8 cellular contexts compared by ENCODE assay signal in the genomic region with DNA sequence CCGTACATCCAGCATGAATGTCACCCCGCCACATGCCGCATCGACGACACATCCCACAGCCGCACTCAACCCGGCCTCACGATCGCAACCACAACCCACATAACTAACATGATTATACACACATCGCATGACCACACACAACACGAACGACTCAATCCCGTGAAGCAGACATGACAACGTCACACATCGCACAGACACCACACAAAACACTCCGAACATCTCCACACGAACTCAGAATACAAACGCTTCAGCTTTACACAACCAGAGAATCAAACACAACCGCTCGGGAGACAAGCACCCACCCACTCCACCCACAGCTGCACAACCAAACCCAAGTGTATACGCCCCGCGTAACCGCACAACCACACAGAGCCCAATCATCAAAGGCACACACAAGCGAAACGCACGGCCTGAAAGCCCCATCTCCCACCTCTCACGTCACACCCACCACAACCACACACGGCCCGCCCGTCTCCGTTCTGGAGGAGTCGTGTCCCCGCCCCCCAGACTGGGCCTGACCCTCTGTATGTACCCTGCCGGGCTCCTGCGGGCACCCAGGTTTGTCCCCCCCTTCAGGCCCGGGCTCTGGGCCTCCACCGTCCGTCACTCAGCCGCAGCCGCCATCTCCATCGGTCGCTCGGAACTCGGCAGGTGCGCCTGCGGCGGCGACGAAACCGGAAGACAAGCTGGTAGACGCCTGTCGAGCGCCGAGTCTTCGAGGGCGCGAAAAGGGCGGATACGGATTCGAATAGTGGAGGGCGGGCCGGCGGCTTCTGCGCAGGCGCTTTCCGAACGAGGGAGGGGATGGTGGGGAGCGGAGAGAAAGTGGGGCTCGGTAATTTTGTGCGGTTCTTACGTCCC. TPM values are rescaled to one million over a fixed set of nuclear protein-coding genes. Genes with fewer than 3 reads are reported as not detected.
DNase-seq lines count a peak whose midpoint lies in the region; ATAC-seq and TF ChIP-seq lines count a peak whose summit lies in the region.

A gene (minus strand): TSS at position 646 of the 861 bp plus-strand sequence. CDS start 3,028 bp downstream, outside the sequence.

- peak; percentile 89 for DNase-seq in DMS53 (lab: John Stamatoyannopoulos, UW)
- peak; percentile 46 for DNase-seq in Panc1 (ENCODE audit: low read depth, low spot score)
- peak; percentile 97 for DNase-seq in activated T-cell treated with anti-CD3 and anti-CD28 coated beads, Interleukin-2, amount 50 U/mL, for 48 hours
- peak; percentile 85 to 87 for DNase-seq in stimulated activated CD8-positive, alpha-beta memory T cell treated with anti-CD3 and anti-CD28 coated beads, Interleukin-7, amount 100 ng/mL, for 1 hour (ENCODE audit: low read depth in 2 of 2)

- H3K4me3 ChIP-seq in Panc1 (ENCODE audit: low read depth in 2 of 2, low read length in 2 of 2) (peak within 1 kb of the TSS; percentile 53 to 93), muscle layer of colon (ENCODE audit: low read depth in 1 of 2, low read length in 2 of 2) (peak within 1 kb of the TSS; percentile 51 to 100)

- TF ChIP-seq RAD21 in Ishikawa (IDR thresholded peaks at IDR 0.05; ENCODE audit: low read depth), result no peak

- H3K27ac ChIP-seq in Panc1 (ENCODE audit: low read length) (peak within 1 kb of the TSS; percentile 97), muscle layer of colon (ENCODE audit: low read depth, low read length) (peak within 1 kb of the TSS; percentile 82)

- H3K27me3 ChIP-seq in Panc1 (ENCODE audit: control insufficient read depth, insufficient read depth, low read length) (no peaks in the 10 kb centered on the region), muscle layer of colon (ENCODE audit: control insufficient read depth in 1 of 2, insufficient read depth in 2 of 2, low read length in 2 of 2) (no peaks in the 10 kb centered on the region)

- TF ChIP-seq CTCF in Panc1 (IDR thresholded peaks at IDR 0.05), result no peak

- in situ Hi-C loops in Panc1 (cut with HindIII; ENCODE audit: low pct_unique_long_range_greater_than_20kb, low sequenced_read_pairs), result no loop called here

- H3K36me3 ChIP-seq in Panc1 (ENCODE audit: control insufficient read depth, insufficient read depth, low read length), result peaks cover 4% of the 10 kb centered on the region
- peaks cover 24% of the 10 kb centered on the region for H3K36me3 ChIP-seq in muscle layer of colon (ENCODE audit: insufficient read depth, low read length)

- POLR2A ChIA-PET in Panc1 (lab: Charles Lee), result interaction anchor here (0.6 kb wide), 1 partner anchor 118 kb away, joined by 8 read pairs; no protein-coding TSS in a partner anchor

- BruUV-seq in Panc1 (replicated peaks; lab: Mats Ljungman, UMichigan), result no TSS peak

- intact Hi-C loops in Panc1 (cut with micrococcal nuclease; ENCODE audit: unreplicated experiment), result no loop called here

- peaks cover 7% of the 10 kb centered on the region; the same call in 1 of the 2 replicates for H3K4me1 ChIP-seq in Panc1 (ENCODE audit: control insufficient read depth, insufficient read depth, low read length)
- peaks cover 28% of the 10 kb centered on the region for H3K4me1 ChIP-seq in muscle layer of colon (ENCODE audit: insufficient read depth, low read length)

- ATAC-seq in GM21619 (IDR thresholded peaks at IDR 0.05; ENCODE audit: unreplicated experiment) (peak; percentile 90), Panc1 (peak; percentile 96), esophagus mucosa (peak; percentile 88)

- CTCF ChIA-PET in Panc1 (lab: Charles Lee), result interaction anchor here (0.6 kb wide), 1 partner anchor 14 kb away, joined by 3 read pairs; no protein-coding TSS in a partner anchor

- H3K9me3 ChIP-seq in Panc1 (ENCODE audit: control insufficient read depth, insufficient read depth, low read depth, low read length) (no peaks in the 10 kb centered on the region), muscle layer of colon (ENCODE audit: low read length) (no peaks in the 10 kb centered on the region)

- TF ChIP-seq EP300 in Ishikawa (IDR thresholded peaks at IDR 0.05; ENCODE audit: borderline replicate concordance), result no peak

- H3K9ac ChIP-seq in muscle layer of colon (ENCODE audit: low read length), result peak within 1 kb of the TSS; percentile 91

TF ChIP-seq in Ishikawa, 13 proteins besides CTCF, POLR2A, EP300 and RAD21:
- TF ChIP-seq EGR1 (IDR thresholded peaks at IDR 0.05) (0 out of 2 replicates have a peak, but pooled peaks have one; percentile 41), YY1 (IDR thresholded peaks at IDR 0.05; ENCODE audit: low read depth) (peak; percentile 98), TCF12 (IDR thresholded peaks at IDR 0.05; ENCODE audit: low read depth) (peak; percentile 81; the same call in 1 of the 2 replicates), CREB1 (IDR thresholded peaks at IDR 0.05; ENCODE audit: low read depth) (peak; percentile 80), TEAD4 (IDR thresholded peaks at IDR 0.05) (no peak), CEBPB (IDR thresholded peaks at IDR 0.05) (peak; percentile 24; the same call in 1 of the 2 replicates), NFIC (IDR thresholded peaks at IDR 0.05) (0 out of 2 replicates have a peak, but pooled peaks have one; percentile 19), ZBTB7A (IDR thresholded peaks at IDR 0.05; ENCODE audit: low read depth) (no peak), TAF1 (IDR thresholded peaks at IDR 0.05; ENCODE audit: low read depth) (peak; percentile 98), FOXM1 (IDR thresholded peaks at IDR 0.05; ENCODE audit: borderline replicate concordance, low read depth) (peak; percentile 66; the same call in 1 of the 2 replicates)
- TF ChIP-seq, protein P1, sequence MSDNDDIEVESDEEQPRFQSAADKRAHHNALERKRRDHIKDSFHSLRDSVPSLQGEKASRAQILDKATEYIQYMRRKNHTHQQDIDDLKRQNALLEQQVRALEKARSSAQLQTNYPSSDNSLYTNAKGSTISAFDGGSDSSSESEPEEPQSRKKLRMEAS (IDR thresholded peaks at IDR 0.05), result peak; percentile 81
- TF ChIP-seq, protein P2, sequence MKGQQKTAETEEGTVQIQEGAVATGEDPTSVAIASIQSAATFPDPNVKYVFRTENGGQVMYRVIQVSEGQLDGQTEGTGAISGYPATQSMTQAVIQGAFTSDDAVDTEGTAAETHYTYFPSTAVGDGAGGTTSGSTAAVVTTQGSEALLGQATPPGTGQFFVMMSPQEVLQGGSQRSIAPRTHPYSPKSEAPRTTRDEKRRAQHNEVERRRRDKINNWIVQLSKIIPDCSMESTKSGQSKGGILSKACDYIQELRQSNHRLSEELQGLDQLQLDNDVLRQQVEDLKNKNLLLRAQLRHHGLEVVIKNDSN (IDR thresholded peaks at IDR 0.05), result no peak; the same call in 1 of the 2 replicates
- TF ChIP-seq, protein P3, sequence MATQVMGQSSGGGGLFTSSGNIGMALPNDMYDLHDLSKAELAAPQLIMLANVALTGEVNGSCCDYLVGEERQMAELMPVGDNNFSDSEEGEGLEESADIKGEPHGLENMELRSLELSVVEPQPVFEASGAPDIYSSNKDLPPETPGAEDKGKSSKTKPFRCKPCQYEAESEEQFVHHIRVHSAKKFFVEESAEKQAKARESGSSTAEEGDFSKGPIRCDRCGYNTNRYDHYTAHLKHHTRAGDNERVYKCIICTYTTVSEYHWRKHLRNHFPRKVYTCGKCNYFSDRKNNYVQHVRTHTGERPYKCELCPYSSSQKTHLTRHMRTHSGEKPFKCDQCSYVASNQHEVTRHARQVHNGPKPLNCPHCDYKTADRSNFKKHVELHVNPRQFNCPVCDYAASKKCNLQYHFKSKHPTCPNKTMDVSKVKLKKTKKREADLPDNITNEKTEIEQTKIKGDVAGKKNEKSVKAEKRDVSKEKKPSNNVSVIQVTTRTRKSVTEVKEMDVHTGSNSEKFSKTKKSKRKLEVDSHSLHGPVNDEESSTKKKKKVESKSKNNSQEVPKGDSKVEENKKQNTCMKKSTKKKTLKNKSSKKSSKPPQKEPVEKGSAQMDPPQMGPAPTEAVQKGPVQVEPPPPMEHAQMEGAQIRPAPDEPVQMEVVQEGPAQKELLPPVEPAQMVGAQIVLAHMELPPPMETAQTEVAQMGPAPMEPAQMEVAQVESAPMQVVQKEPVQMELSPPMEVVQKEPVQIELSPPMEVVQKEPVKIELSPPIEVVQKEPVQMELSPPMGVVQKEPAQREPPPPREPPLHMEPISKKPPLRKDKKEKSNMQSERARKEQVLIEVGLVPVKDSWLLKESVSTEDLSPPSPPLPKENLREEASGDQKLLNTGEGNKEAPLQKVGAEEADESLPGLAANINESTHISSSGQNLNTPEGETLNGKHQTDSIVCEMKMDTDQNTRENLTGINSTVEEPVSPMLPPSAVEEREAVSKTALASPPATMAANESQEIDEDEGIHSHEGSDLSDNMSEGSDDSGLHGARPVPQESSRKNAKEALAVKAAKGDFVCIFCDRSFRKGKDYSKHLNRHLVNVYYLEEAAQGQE (IDR thresholded peaks at IDR 0.05; ENCODE audit: low read depth), result no peak
TF ChIP-seq in Ishikawa: peak in this region for 9.

RNA-seq across cellular contexts. Expression of the gene that starts here (rescaled TPM):
- 13.6 TPM for total RNA-seq in Panc1 (2021; ENCODE audit: unreplicated experiment)
- 7.9 TPM for polyA plus RNA-seq in Panc1 (2012; ENCODE audit: insufficient read length)
- total RNA-seq in esophagus mucosa, result 10.1 TPM

Comparison
In these comparisons a context has a peak if more than half of its experiments do, and no peak if none do; other contexts are left out.
1. Peak in every context shown above with its lines: DNase-seq, ATAC-seq, H3K4me3 ChIP-seq and H3K27ac ChIP-seq.
2. DNase-seq: peak in every context shown above with its lines; median percentile 97 in activated T-cell treated with anti-CD3 and anti-CD28 coated beads, Interleukin-2, amount 50 U/mL, for 48 hours; 89 in DMS53; 86 in stimulated activated CD8-positive, alpha-beta memory T cell treated with anti-CD3 and anti-CD28 coated beads, Interleukin-7, amount 100 ng/mL, for 1 hour; 46 in Panc1.